1 cellular context compared by ENCODE assay signal in the genomic region with DNA sequence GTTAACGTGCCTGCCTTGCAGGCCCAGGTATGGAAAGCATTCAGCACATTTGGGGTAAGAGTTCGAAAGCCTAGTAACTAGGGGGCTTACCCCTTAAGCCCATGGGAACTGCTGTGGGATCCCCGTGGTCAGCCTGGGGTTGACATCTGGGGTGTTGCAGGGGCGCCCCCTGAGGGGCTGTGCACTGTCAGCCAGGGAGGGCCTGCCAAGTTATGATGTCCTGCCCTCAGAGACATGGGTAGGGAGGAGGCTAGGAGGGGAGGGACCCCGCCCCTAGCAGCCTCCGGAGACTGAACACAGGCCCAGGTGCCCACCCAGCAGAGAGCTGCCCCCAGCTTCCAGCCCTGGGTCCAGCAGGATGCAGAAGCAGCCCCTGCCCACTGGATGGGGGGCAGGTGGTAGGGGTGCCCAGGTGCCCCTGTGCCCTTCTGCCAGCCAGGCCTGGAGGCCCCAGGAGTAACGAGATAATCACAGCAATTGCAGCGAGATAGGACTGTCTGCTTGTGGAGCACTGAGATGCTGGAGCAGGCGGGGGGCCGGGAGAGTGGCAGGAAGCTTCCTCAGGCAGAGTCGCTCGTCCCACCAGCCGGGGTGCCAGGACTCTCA.
TF ChIP-seq lines count a peak whose summit lies in the region.

No MANE protein-coding gene starts in this region.

TF ChIP-seq in IMR-90, 13 proteins besides CTCF, POLR2A, EP300 and RAD21 (continued from another document):
- TF ChIP-seq, protein P1, sequence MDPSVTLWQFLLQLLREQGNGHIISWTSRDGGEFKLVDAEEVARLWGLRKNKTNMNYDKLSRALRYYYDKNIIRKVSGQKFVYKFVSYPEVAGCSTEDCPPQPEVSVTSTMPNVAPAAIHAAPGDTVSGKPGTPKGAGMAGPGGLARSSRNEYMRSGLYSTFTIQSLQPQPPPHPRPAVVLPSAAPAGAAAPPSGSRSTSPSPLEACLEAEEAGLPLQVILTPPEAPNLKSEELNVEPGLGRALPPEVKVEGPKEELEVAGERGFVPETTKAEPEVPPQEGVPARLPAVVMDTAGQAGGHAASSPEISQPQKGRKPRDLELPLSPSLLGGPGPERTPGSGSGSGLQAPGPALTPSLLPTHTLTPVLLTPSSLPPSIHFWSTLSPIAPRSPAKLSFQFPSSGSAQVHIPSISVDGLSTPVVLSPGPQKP (IDR thresholded peaks at IDR 0.05; ENCODE audit: borderline replicate concordance, low read depth, low read length), result no peak
- TF ChIP-seq RFX5 (IDR thresholded peaks at IDR 0.05; ENCODE audit: low read depth, low read length) (no peak), USF2 (IDR thresholded peaks at IDR 0.05; ENCODE audit: low read depth, low read length) (no peak), SMC3 (IDR thresholded peaks at IDR 0.05; ENCODE audit: low read depth, low read length) (no peak), MXI1 (IDR thresholded peaks at IDR 0.05; ENCODE audit: borderline replicate concordance, low read depth, low read length) (no peak), CEBPB (IDR thresholded peaks at IDR 0.05; ENCODE audit: low read depth, low read length) (no peak)
